In genomic region chr2:36058076-36058475, GRCh38 we compare ENCODE assay signal across 17 cellular contexts.
DNase-seq lines count a peak whose midpoint lies in the region; ATAC-seq and TF ChIP-seq lines count a peak whose summit lies in the region.
"Had no signal": no experiment of that assay in that cellular context is flagged by ENCODE, and none has a peak within 500 bp of the region (broad histone marks: within the 10 kb centered on the region; RNA-seq: fewer than 3 reads in every experiment).

No MANE protein-coding gene starts in this region.

- BruUV-seq in Caco-2 (replicated peaks; lab: Mats Ljungman, UMichigan) = no TSS peak

- CTCF ChIA-PET in Caco-2 (lab: Charles Lee) = no interaction called here
- CTCF ChIA-PET in WTC11 (lab: Charles Lee) = no interaction called here

- POLR2A ChIA-PET in Caco-2 (lab: Charles Lee) = no interaction called here
- POLR2A ChIA-PET in WTC11 (lab: Charles Lee) = no interaction called here

- no peaks in the 10 kb centered on the region for H3K9me3 ChIP-seq in Caco-2
- H3K9me3 ChIP-seq in breast epithelium = no peaks in the 10 kb centered on the region
- H3K9me3 ChIP-seq: MG63, Peyer's patch had no signal

- peak overlapping the region; percentile 2 for H3K27ac Mint-ChIP-seq in activated naive CD4-positive, alpha-beta T cell treated with anti-CD3 and anti-CD28 coated beads, Interleukin-2, amount 50 U/mL, for 24 hours
- H3K27ac Mint-ChIP-seq in activated naive CD4-positive, alpha-beta T cell treated with anti-CD3 and anti-CD28 coated beads, Interleukin-2, amount 50 U/mL, for 72 hours = no peak overlapping the region
- H3K27ac Mint-ChIP-seq in Caco-2 (ENCODE audit: unreplicated experiment) (peak overlapping the region; percentile 0), WTC11 (peak overlapping the region; percentile 32), nephron progenitor cell (peak overlapping the region; percentile 86)

- H3K36me3 ChIP-seq in Caco-2 (ENCODE audit: control insufficient read depth, insufficient read depth, low read length) (no peaks in the 10 kb centered on the region), breast epithelium (no peaks in the 10 kb centered on the region)
- H3K36me3 ChIP-seq: MG63, Peyer's patch had no signal

- H3K27me3 ChIP-seq in Caco-2 (replicated peaks; ENCODE audit: control insufficient read depth, insufficient read depth, low read length) (no peaks in the 10 kb centered on the region), breast epithelium (no peaks in the 10 kb centered on the region)
- H3K27me3 ChIP-seq: MG63, Peyer's patch had no signal

- intact Hi-C loops in Caco-2 (cut with micrococcal nuclease; ENCODE audit: unreplicated experiment) (no loop called here), breast epithelium (cut with DNase I; ENCODE audit: low total_unique reads) (no loop called here)

- peaks cover 10% of the 10 kb centered on the region for H3K4me1 ChIP-seq in Caco-2
- H3K4me1 ChIP-seq in breast epithelium = no peaks in the 10 kb centered on the region

- no peak for TF ChIP-seq POLR2A in breast epithelium (IDR thresholded peaks at IDR 0.05)

- peak overlapping the region; percentile 6 for H3K4me3 Mint-ChIP-seq in activated naive CD4-positive, alpha-beta T cell treated with anti-CD3 and anti-CD28 coated beads, Interleukin-2, amount 50 U/mL, for 24 hours
- H3K4me3 Mint-ChIP-seq in Caco-2 (ENCODE audit: unreplicated experiment) (no peak overlapping the region), WTC11 (no peak overlapping the region), nephron progenitor cell (no peak overlapping the region)

- no peak for ATAC-seq in activated naive CD4-positive, alpha-beta T cell treated with anti-CD3 and anti-CD28 coated beads, Interleukin-2, amount 50 U/mL, for 72 hours
- no peak for ATAC-seq in WTC11

- H3K27me3 Mint-ChIP-seq in activated naive CD4-positive, alpha-beta T cell treated with anti-CD3 and anti-CD28 coated beads, Interleukin-2, amount 50 U/mL, for 24 hours = peaks cover 10% of the 10 kb centered on the region
- H3K27me3 Mint-ChIP-seq in Caco-2 (ENCODE audit: insufficient read depth, unreplicated experiment) (no peaks in the 10 kb centered on the region), WTC11 (ENCODE audit: low read depth) (no peaks in the 10 kb centered on the region; the same call in 1 of the 2 replicates), nephron progenitor cell (ENCODE audit: low read depth, poor library complexity) (peaks cover 6% of the 10 kb centered on the region)

- TF ChIP-seq CTCF in Caco-2 (IDR thresholded peaks at IDR 0.05; ENCODE audit: insufficient read depth in 1 of 2, low read depth in 1 of 2, low read length in 1 of 2, severe bottlenecking in 1 of 2, unreplicated experiment in 1 of 2) (no peak), WTC11 (IDR thresholded peaks at IDR 0.05) (no peak), nephron progenitor cell (IDR thresholded peaks at IDR 0.05) (no peak), breast epithelium (IDR thresholded peaks at IDR 0.05) (no peak)

- H3K36me3 Mint-ChIP-seq in activated naive CD4-positive, alpha-beta T cell treated with anti-CD3 and anti-CD28 coated beads, Interleukin-2, amount 50 U/mL, for 24 hours = no peaks in the 10 kb centered on the region
- peaks cover 0 to 8% of the 10 kb centered on the region in 2 donors for H3K36me3 Mint-ChIP-seq in activated naive CD4-positive, alpha-beta T cell treated with anti-CD3 and anti-CD28 coated beads, Interleukin-2, amount 50 U/mL, for 72 hours
- H3K36me3 Mint-ChIP-seq in Caco-2 (ENCODE audit: insufficient read depth, unreplicated experiment) (no peaks in the 10 kb centered on the region), WTC11 (no peaks in the 10 kb centered on the region; the same call in 1 of the 2 replicates), nephron progenitor cell (ENCODE audit: low read depth) (no peaks in the 10 kb centered on the region)

- H3K4me3 ChIP-seq in Caco-2 (ENCODE audit: low read depth, low read length) (no peak overlapping the region), breast epithelium (no peak overlapping the region)
- H3K4me3 ChIP-seq: MG63, Peyer's patch had no signal

- no peak overlapping the region for H3K27ac ChIP-seq in breast epithelium
- H3K27ac ChIP-seq: KMS-11, Peyer's patch had no signal

- peaks cover 10% of the 10 kb centered on the region for H3K4me1 Mint-ChIP-seq in activated naive CD4-positive, alpha-beta T cell treated with anti-CD3 and anti-CD28 coated beads, Interleukin-2, amount 50 U/mL, for 24 hours
- H3K4me1 Mint-ChIP-seq in Caco-2 (ENCODE audit: low read depth, unreplicated experiment) (peaks cover 18% of the 10 kb centered on the region), WTC11 (peaks cover 23% of the 10 kb centered on the region), nephron progenitor cell (peaks cover 39% of the 10 kb centered on the region)

- H3K9me3 Mint-ChIP-seq in activated naive CD4-positive, alpha-beta T cell treated with anti-CD3 and anti-CD28 coated beads, Interleukin-2, amount 50 U/mL, for 24 hours = no peaks in the 10 kb centered on the region
- H3K9me3 Mint-ChIP-seq in activated naive CD4-positive, alpha-beta T cell treated with anti-CD3 and anti-CD28 coated beads, Interleukin-2, amount 50 U/mL, for 72 hours = peaks cover 6% of the 10 kb centered on the region in 2 donors
- H3K9me3 Mint-ChIP-seq in Caco-2 (ENCODE audit: unreplicated experiment) = no peaks in the 10 kb centered on the region
- H3K9me3 Mint-ChIP-seq in WTC11 = peaks cover 5% of the 10 kb centered on the region
- peaks cover 2% of the 10 kb centered on the region for H3K9me3 Mint-ChIP-seq in nephron progenitor cell

- DNase-seq in activated naive CD4-positive, alpha-beta T cell treated with anti-CD3 and anti-CD28 coated beads, Interleukin-2, amount 50 U/mL, for 72 hours (ENCODE audit: low spot score in 2 of 2) = no peak
- DNase-seq in Caco-2 (no peak), WTC11 (ENCODE audit: low spot score) (no peak), nephron progenitor cell (no peak), DMS153 (lab: John Stamatoyannopoulos, UW) (no peak), COR-L47 (lab: John Stamatoyannopoulos, UW) (no peak), breast epithelium (ENCODE audit: low spot score in 2 of 2) (no peak)
- DNase-seq: AML-193, MG63, NCI-H1417, NCI-H1930, NCI-H510A, NCI-H82, Peyer's patch, Right ventricle myocardium superior had no signal

TF ChIP-seq in WTC11, 78 proteins besides CTCF, POLR2A, EP300 and RAD21:
- TF ChIP-seq FOXJ3 (CRISPR knock-in tag; IDR thresholded peaks at IDR 0.05; ENCODE audit: borderline replicate concordance) = no peak
- TF ChIP-seq MYBL2 (CRISPR knock-in tag; IDR thresholded peaks at IDR 0.05) = no peak
- no peak for TF ChIP-seq SOX15 (CRISPR knock-in tag; IDR thresholded peaks at IDR 0.05)
- no peak for TF ChIP-seq TCF7 (CRISPR knock-in tag; IDR thresholded peaks at IDR 0.05; ENCODE audit: low read depth)
- TF ChIP-seq HMGA2 (CRISPR knock-in tag; IDR thresholded peaks at IDR 0.05) = no peak
- TF ChIP-seq KAT7 (CRISPR knock-in tag; IDR thresholded peaks at IDR 0.05; ENCODE audit: borderline replicate concordance) = no peak
- no peak for TF ChIP-seq RELA (CRISPR knock-in tag; IDR thresholded peaks at IDR 0.05; ENCODE audit: borderline replicate concordance)
- TF ChIP-seq GTF2I (CRISPR knock-in tag; conservative IDR thresholded peaks at IDR 0.05) = no peak
- TF ChIP-seq ZNF425 (CRISPR knock-in tag; conservative IDR thresholded peaks at IDR 0.05) = no peak
- no peak for TF ChIP-seq ZNF232 (CRISPR knock-in tag; IDR thresholded peaks at IDR 0.05)
- no peak for TF ChIP-seq EMX1 (CRISPR knock-in tag; IDR thresholded peaks at IDR 0.05)
- TF ChIP-seq HMGXB4 (CRISPR knock-in tag; IDR thresholded peaks at IDR 0.05) = no peak
- TF ChIP-seq CREM (CRISPR knock-in tag; IDR thresholded peaks at IDR 0.05) = no peak
- no peak for TF ChIP-seq RORB (CRISPR knock-in tag; IDR thresholded peaks at IDR 0.05)
- no peak for TF ChIP-seq OVOL2 (CRISPR knock-in tag; IDR thresholded peaks at IDR 0.05; ENCODE audit: borderline replicate concordance)

Comparison
In these comparisons a context has a peak if more than half of its experiments do, and no peak if none do; other contexts are left out.
1. H3K27ac Mint-ChIP-seq: peak in activated naive CD4-positive, alpha-beta T cell treated with anti-CD3 and anti-CD28 coated beads, Interleukin-2, amount 50 U/mL, for 24 hours (single experiment), Caco-2 (single experiment), WTC11 (single experiment) and nephron progenitor cell (single experiment); none in activated naive CD4-positive, alpha-beta T cell treated with anti-CD3 and anti-CD28 coated beads, Interleukin-2, amount 50 U/mL, for 72 hours (0 of 2).